ENCODE assay signal across 7 cellular contexts in the genomic region with DNA sequence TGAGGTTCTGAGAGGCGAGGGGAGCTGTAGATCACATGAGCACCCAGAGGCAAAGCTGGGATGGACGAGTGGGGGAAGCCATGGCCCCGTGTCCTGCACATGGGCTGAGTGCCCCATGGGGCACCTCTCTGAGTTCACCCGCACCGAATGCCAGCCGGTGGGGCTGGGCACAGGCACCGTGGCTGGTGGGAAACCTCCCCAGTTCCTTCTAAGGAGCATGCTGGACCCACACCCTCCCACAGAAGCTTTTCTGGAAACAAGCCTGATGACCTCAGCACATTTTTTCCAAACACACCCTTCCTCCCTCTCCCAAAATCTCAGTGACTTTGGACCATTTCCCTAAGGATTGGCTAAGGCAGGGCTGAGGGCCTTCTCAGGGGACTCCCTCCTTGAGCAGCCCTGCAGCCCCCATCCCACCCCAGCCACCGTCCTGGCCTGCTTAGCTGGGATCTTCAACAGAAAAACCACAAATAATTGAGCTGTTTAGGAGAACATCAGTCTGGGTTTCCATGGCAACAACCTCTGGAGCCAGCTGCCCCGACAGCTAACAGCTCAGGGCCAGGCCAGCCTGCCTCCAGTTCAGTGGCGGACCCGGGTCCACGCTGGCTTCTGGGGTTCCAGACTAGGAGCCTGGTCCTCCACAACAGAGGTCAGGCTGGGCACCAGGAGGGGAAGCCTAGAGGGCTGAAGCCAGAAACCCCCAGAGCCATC. TPM values are rescaled to one million over a fixed set of nuclear protein-coding genes. Genes with fewer than 3 reads are reported as not detected.
DNase-seq lines count a peak whose midpoint lies in the region; ATAC-seq, FAIRE-seq and TF ChIP-seq lines count a peak whose summit lies in the region.

No MANE protein-coding gene starts in this region.

- no peak overlapping the region for H2BK5ac ChIP-seq in IMR-90 (ENCODE audit: low read depth, low read length, poor library complexity, severe bottlenecking)

- POLR2A ChIA-PET in IMR-90 (lab: Charles Lee; ENCODE audit: unreplicated experiment): interaction anchor here (1.0 kb wide), 1 partner anchor 181 kb away, joined by 3 read pairs; no protein-coding TSS in a partner anchor

- H3K4me1 ChIP-seq in IMR-90 (ENCODE audit: control insufficient read depth, insufficient read depth, low read length) (peaks cover 12% of the 10 kb centered on the region), kidney (ENCODE audit: control insufficient read depth in 1 of 2, insufficient read depth in 1 of 2, low read depth in 1 of 2, low read length in 2 of 2) (peaks cover 0 to 2% of the 10 kb centered on the region in 2 donors), subcutaneous abdominal adipose tissue (ENCODE audit: control insufficient read depth in 5 of 5, insufficient read depth in 5 of 5, low read length in 5 of 5) (peaks cover 5 to 42% (median 22%) of the 10 kb centered on the region in 5 donors)

- no peak overlapping the region for H4K5ac ChIP-seq in IMR-90 (ENCODE audit: low read depth, low read length)

- H4K91ac ChIP-seq in IMR-90 (ENCODE audit: insufficient read depth, low read depth, low read length): no peak overlapping the region

- in situ Hi-C loops in IMR-90 (cut with MboI; ENCODE audit: low sequenced_read_pairs): no loop called here

- peak overlapping the region; percentile 51 for H2AK9ac ChIP-seq in IMR-90 (replicated peaks; ENCODE audit: low read depth, low read length, poor library complexity)

- H3K9ac ChIP-seq in IMR-90 (ENCODE audit: low read depth, low read length): no peak overlapping the region
- no peak overlapping the region for H3K9ac ChIP-seq in kidney (ENCODE audit: low read length in 2 of 2)
- no peak overlapping the region for H3K9ac ChIP-seq in subcutaneous abdominal adipose tissue (ENCODE audit: low read length in 5 of 5)

- H2BK120ac ChIP-seq in IMR-90 (ENCODE audit: low read depth, low read length): 0 out of 2 replicates have a peak overlapping the region, but pooled peaks have one; percentile 37

- H3K14ac ChIP-seq in IMR-90 (replicated peaks; ENCODE audit: low read depth, low read length): no peak overlapping the region

- WGBS in IMR-90 (ENCODE audit: extremely low coverage in 2 of 2, insufficient read length in 1 of 2), 2 experiments: 14% methylated on average over 5 of the region's 12 CpGs; no CpG with 5 or more reads in 1 of the 2 experiments

- H4K20me1 ChIP-seq in IMR-90 (ENCODE audit: insufficient read depth, low read length): no peaks in the 10 kb centered on the region

- BruUV-seq in IMR-90 (replicated peaks; lab: Mats Ljungman, UMichigan): no TSS peak

- H4K8ac ChIP-seq in IMR-90 (ENCODE audit: low read depth in 2 of 2, low read length in 2 of 2): no peak overlapping the region

- H2BK15ac ChIP-seq in IMR-90 (ENCODE audit: low read depth, low read length): no peak overlapping the region

- H2AFZ ChIP-seq in IMR-90 (replicated peaks; ENCODE audit: low read length, poor library complexity): peak overlapping the region; percentile 63

- H3K4me3 ChIP-seq in IMR-90 (ENCODE audit: insufficient read depth, low read depth, low read length) (no peak overlapping the region), choroid plexus epithelial cell (ENCODE audit: low read depth, low read length) (no peak overlapping the region), kidney (ENCODE audit: low read length in 2 of 2) (no peak overlapping the region), subcutaneous abdominal adipose tissue (ENCODE audit: low read depth in 1 of 5, low read length in 5 of 5) (peak overlapping the region in 1 of 5 donors; percentile 7)

- no peak overlapping the region for H3K56ac ChIP-seq in IMR-90 (ENCODE audit: extremely low read depth, insufficient read depth, low read length)

- H3K23ac ChIP-seq in IMR-90 (ENCODE audit: low read depth, low read length): no peak overlapping the region

- H3K27me3 ChIP-seq in IMR-90 (ENCODE audit: control insufficient read depth, insufficient read depth, low read length) (no peaks in the 10 kb centered on the region), subcutaneous abdominal adipose tissue (ENCODE audit: control insufficient read depth in 5 of 5, insufficient read depth in 4 of 5, low read length in 5 of 5) (peaks cover 0 to 15% (median 0%) of the 10 kb centered on the region in 5 donors)

- no peaks in the 10 kb centered on the region; the same call in 1 of the 2 replicates for H3K9me1 ChIP-seq in IMR-90 (ENCODE audit: insufficient read depth, low read length)

- FAIRE-seq in kidney (lab: Jason Lieb, UNC): no peak

- H3K9me3 ChIP-seq in IMR-90 (ENCODE audit: control insufficient read depth, insufficient read depth, low read length) (peaks cover 19% of the 10 kb centered on the region), kidney (ENCODE audit: control insufficient read depth in 1 of 2, low read length in 2 of 2) (peaks cover 0 to 10% of the 10 kb centered on the region in 2 donors), subcutaneous abdominal adipose tissue (ENCODE audit: control insufficient read depth in 5 of 5, low read length in 5 of 5) (peaks cover 0 to 16% (median 10%) of the 10 kb centered on the region in 5 donors)

- ATAC-seq in IMR-90 (ENCODE audit: low read depth) (peak; percentile 84), GM19455 (IDR thresholded peaks at IDR 0.05; ENCODE audit: unreplicated experiment) (no peak)

- TF ChIP-seq CTCF in IMR-90 (conservative IDR thresholded peaks at IDR 0.05; ENCODE audit: low read depth, low read length) (no peak), choroid plexus epithelial cell (conservative IDR thresholded peaks at IDR 0.05; ENCODE audit: low read depth, low read length) (no peak), kidney (IDR thresholded peaks at IDR 0.05; ENCODE audit: borderline replicate concordance, extremely low read depth, insufficient read depth) (no peak)

- DNase-seq in IMR-90 (peak; percentile 80), choroid plexus epithelial cell (ENCODE audit: low read depth) (peak; percentile 81), kidney (peak; percentile 66), GM19238 (ENCODE audit: insufficient read length, low spot score) (no peak)
- no peak for DNase-seq in activated CD4-positive, alpha-beta T cell treated with anti-CD3 and anti-CD28 coated beads, Interleukin-2, amount 50 U/mL, for 48 hours

- no peak for TF ChIP-seq POLR2A in IMR-90 (IDR thresholded peaks at IDR 0.05; ENCODE audit: low read depth, low read length)

- CTCF ChIA-PET in IMR-90 (lab: Yijun Ruan, JAX): interaction anchor here (0.6 kb wide), 1 partner anchor 9 kb away, joined by 5 read pairs; no protein-coding TSS in a partner anchor

- H3K27ac ChIP-seq in IMR-90 (ENCODE audit: insufficient read depth, low read length): no peak overlapping the region
- H3K27ac ChIP-seq in kidney (ENCODE audit: low read depth in 2 of 2, low read length in 2 of 2): no peak overlapping the region
- H3K27ac ChIP-seq in subcutaneous abdominal adipose tissue (ENCODE audit: low read depth, low read length): peak overlapping the region; percentile 30

- H3K36me3 ChIP-seq in IMR-90 (ENCODE audit: control insufficient read depth, insufficient read depth, low read length) (no peaks in the 10 kb centered on the region), kidney (ENCODE audit: control insufficient read depth in 1 of 2, insufficient read depth in 2 of 2, low read length in 2 of 2) (no peaks in the 10 kb centered on the region), subcutaneous abdominal adipose tissue (ENCODE audit: control insufficient read depth in 5 of 5, insufficient read depth in 5 of 5, low read length in 5 of 5) (no peaks in the 10 kb centered on the region)

- TF ChIP-seq RAD21 in IMR-90 (IDR thresholded peaks at IDR 0.05; ENCODE audit: low read length): no peak

- no peak overlapping the region for H2BK20ac ChIP-seq in IMR-90 (ENCODE audit: low read depth, low read length)

- peak overlapping the region; percentile 30; the same call in 1 of the 2 replicates for H2AK5ac ChIP-seq in IMR-90 (ENCODE audit: low read depth, low read length)

- intact Hi-C loops in IMR-90 (cut with micrococcal nuclease): loop anchor here (1.0 kb wide), 1 partner anchor 47 kb away; no protein-coding TSS in a partner anchor
- intact Hi-C loops in kidney (cut with DNase I): no loop called here

- 0 out of 2 replicates have a peak overlapping the region, but pooled peaks have one; percentile 4 for H3K4ac ChIP-seq in IMR-90 (ENCODE audit: low read depth, low read length)

- no peak overlapping the region for H3K18ac ChIP-seq in IMR-90 (ENCODE audit: low read depth, low read length)

- H3K4me2 ChIP-seq in IMR-90 (ENCODE audit: low read depth, low read length): no peak overlapping the region

- dilution Hi-C loops in IMR-90 (cut with HindIII; ENCODE audit: low sequenced_read_pairs, unreplicated experiment): no loop called here

- 0 out of 4 replicates have a peak, but pooled peaks cover 0 to 3% of the 10 kb centered on the region in 2 experiments for H3K79me1 ChIP-seq in IMR-90 (ENCODE audit: low read depth in 1 of 2, low read length in 2 of 2)

TF ChIP-seq in IMR-90, 13 proteins besides CTCF, POLR2A, EP300 and RAD21:
- TF ChIP-seq MAZ (IDR thresholded peaks at IDR 0.05; ENCODE audit: borderline replicate concordance, low read depth, low read length) (0 out of 2 replicates have a peak, but pooled peaks have one; percentile 40), CEBPB (IDR thresholded peaks at IDR 0.05; ENCODE audit: low read depth, low read length) (no peak), SMC3 (IDR thresholded peaks at IDR 0.05; ENCODE audit: low read depth, low read length) (no peak), FOS (IDR thresholded peaks at IDR 0.05; ENCODE audit: low read depth, low read length) (no peak), MXI1 (IDR thresholded peaks at IDR 0.05; ENCODE audit: borderline replicate concordance, low read depth, low read length) (no peak), MAFK (IDR thresholded peaks at IDR 0.05; ENCODE audit: low read depth, low read length) (peak; percentile 84)

RNA-seq across cellular contexts. Expression of a gene that starts 18.1 kb away (rescaled TPM):
- total RNA-seq in IMR-90 (2012; rRNA removed): not detected in 2 replicates
- not detected in 2 replicates for polyA plus RNA-seq in IMR-90 (2012; rRNA removed)
- not detected in 2 replicates for polyA plus RNA-seq in IMR-90 (2012; cell fraction: cytosol; rRNA removed)
- not detected in 2 replicates for polyA plus RNA-seq in IMR-90 (2012; cell fraction: nucleus; rRNA removed; ENCODE audit: low replicate concordance)
- total RNA-seq in kidney: not detected
- not detected for polyA plus RNA-seq in kidney (ENCODE audit: insufficient read depth, low read depth, low replicate concordance)

Comparison
In these comparisons a context has a peak if more than half of its experiments do, and no peak if none do; other contexts are left out.
1. DNase-seq: peak in IMR-90 (single experiment), choroid plexus epithelial cell (single experiment) and kidney (single experiment); none in activated CD4-positive, alpha-beta T cell treated with anti-CD3 and anti-CD28 coated beads, Interleukin-2, amount 50 U/mL, for 48 hours (0 of 2) and GM19238 (single experiment).